In the genomic region with DNA sequence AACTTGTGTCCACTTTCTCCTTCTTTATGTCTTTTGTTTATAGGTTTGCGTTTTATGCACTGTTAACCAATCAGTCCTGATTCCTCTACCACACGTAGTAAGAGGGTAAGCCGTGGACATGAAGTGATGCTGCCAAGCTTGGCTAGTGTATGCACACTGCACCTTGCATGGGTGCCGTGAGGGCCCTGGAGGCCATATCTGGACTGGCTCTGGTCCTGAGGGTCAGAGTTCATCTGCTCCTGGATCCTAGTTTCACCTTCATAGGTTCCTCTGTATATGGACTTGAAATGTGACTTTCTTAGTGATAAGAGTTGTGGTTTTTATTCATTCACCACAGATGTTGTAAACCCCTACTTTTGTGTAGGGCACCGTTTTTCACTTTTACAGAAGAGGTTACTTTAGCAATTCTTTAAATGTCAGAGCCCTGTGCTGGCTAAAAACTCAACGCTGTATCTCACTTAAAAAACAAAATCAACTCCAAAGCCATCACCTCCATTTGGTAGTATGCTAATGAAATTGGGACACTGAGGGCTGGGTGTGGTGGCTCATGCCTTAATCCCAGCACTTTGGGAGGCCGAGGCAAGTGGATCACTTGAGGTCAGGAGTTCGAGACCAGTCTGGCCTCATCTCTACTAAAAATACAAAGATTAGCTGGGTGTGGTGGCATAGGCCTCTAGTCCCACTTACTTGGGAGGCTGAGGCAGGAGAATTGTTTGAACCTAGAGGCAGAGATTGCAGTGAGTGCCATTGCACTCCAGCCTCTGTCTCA, we compare ENCODE assay signal across 10 cellular contexts. TPM values are rescaled to one million over a fixed set of nuclear protein-coding genes. Genes with fewer than 3 reads are reported as not detected.
A peak's percentile ranks its signal among the peaks of the same experiment; 100 is the strongest.
DNase-seq lines count a peak whose midpoint lies in the region; ATAC-seq and TF ChIP-seq lines count a peak whose summit lies in the region.
"Had no signal": no experiment of that assay in that cellular context is flagged by ENCODE, and none has a peak within 500 bp of the region (broad histone marks: within the 10 kb centered on the region; RNA-seq: fewer than 3 reads in every experiment).

No MANE protein-coding gene starts in this region.

- intact Hi-C loops in right lobe of liver (cut with DNase I) = no loop called here
- intact Hi-C loops in aorta (cut with DNase I) = no loop called here

- H3K27me3 ChIP-seq in right lobe of liver (no peaks in the 10 kb centered on the region), aorta (ENCODE audit: control insufficient read depth in 1 of 2, insufficient read depth in 2 of 2, low read length in 1 of 2) (no peaks in the 10 kb centered on the region)
- H3K27me3 ChIP-seq: ovary had no signal

- H3K4me3 ChIP-seq in right lobe of liver (no peak overlapping the region), aorta (ENCODE audit: low read length in 2 of 2) (no peak overlapping the region)
- H3K4me3 ChIP-seq: ovary had no signal

- no peaks in the 10 kb centered on the region for H3K9me3 ChIP-seq in right lobe of liver
- H3K9me3 ChIP-seq in aorta (ENCODE audit: control insufficient read depth, low read length) = no peaks in the 10 kb centered on the region
- H3K9me3 ChIP-seq: ovary had no signal

- DNase-seq in OCI-M1 (lab: John Stamatoyannopoulos, UW) = peak; percentile 70
- DNase-seq in right lobe of liver = peak in 2 of 3 donors; percentile 75 to 82
- DNase-seq in NOMO-1 treated with dmso at 0.1 percent for 144 hours (lab: John Stamatoyannopoulos, UW; ENCODE audit: unreplicated experiment) = no peak
- DNase-seq in aorta = no peak
- DNase-seq: activated effector memory CD4-positive, alpha-beta T cell treated with anti-CD3 and anti-CD28 coated beads, Interleukin-2, amount 50 U/mL, for 16 hours; NCI-H2171 had no signal

- ATAC-seq in GM18511 (IDR thresholded peaks at IDR 0.05; ENCODE audit: unreplicated experiment) = peak; percentile 40
- ATAC-seq in GM21717 (IDR thresholded peaks at IDR 0.05; ENCODE audit: unreplicated experiment) = peak; percentile 17
- ATAC-seq in right lobe of liver = peak; percentile 31 to 65 (median 44)
- ATAC-seq in HG03097 (IDR thresholded peaks at IDR 0.05; ENCODE audit: low FRiP score, unreplicated experiment) = no peak
- no peak for ATAC-seq in aorta (ENCODE audit: low FRiP score)

- WGBS in right lobe of liver (ENCODE audit: insufficient coverage, low coverage, low lambda C conversion rate, missing lambda C conversion rate) = 35% methylated on average over 8 of the region's 8 CpGs
- WGBS in aorta, 2 donors = 91 to 92% methylated on average over 8 of the region's 8 CpGs

- H3K27ac ChIP-seq in right lobe of liver (peak overlapping the region; percentile 72 to 94 (median 75)), aorta (ENCODE audit: low read depth in 1 of 2, low read length in 2 of 2) (no peak overlapping the region)

- H3K36me3 ChIP-seq in right lobe of liver (peaks cover 0 to 12% (median 0%) of the 10 kb centered on the region in 4 donors), aorta (ENCODE audit: control insufficient read depth in 1 of 2, insufficient read depth in 2 of 2, low read length in 1 of 2) (peaks cover 0 to 2% of the 10 kb centered on the region in 2 donors)
- H3K36me3 ChIP-seq: ovary had no signal

- H3K4me1 ChIP-seq in right lobe of liver = peaks cover 0 to 94% (median 45%) of the 10 kb centered on the region in 4 donors
- peaks cover 2 to 3% of the 10 kb centered on the region in 2 donors for H3K4me1 ChIP-seq in aorta (ENCODE audit: control insufficient read depth in 1 of 2, insufficient read depth in 2 of 2, low read length in 2 of 2)

- no peak for TF ChIP-seq CTCF in right lobe of liver (IDR thresholded peaks at IDR 0.05)

- TF ChIP-seq POLR2A in right lobe of liver (IDR thresholded peaks at IDR 0.05) = peak; percentile 21

RNA-seq across cellular contexts. Expression of a gene that starts 22.9 kb away (rescaled TPM):
- total RNA-seq in right lobe of liver (10 to 100 TPM; 20.5 to 53.0 (median 36.5) TPM), aorta (10 to 100 TPM; 18.8 to 22.4 TPM)
- 10 to 100 TPM in 1 of 2 donors, 1 to 10 TPM in 1; 9.1 to 12.5 TPM for polyA plus RNA-seq in aorta

RNA-seq across cellular contexts. Expression of a gene that starts 36.3 kb away (rescaled TPM):
- under 1 TPM in 1 of 6 experiments, not detected in 5; 0.49 TPM for total RNA-seq in right lobe of liver
- total RNA-seq in aorta = under 1 TPM in 1 of 2 donors, not detected in 1; 0.18 TPM
- not detected for polyA plus RNA-seq in aorta

Comparison
In these comparisons a context has a peak if more than half of its experiments do, and no peak if none do; other contexts are left out.
1. ATAC-seq: peak in GM18511 (single experiment), GM21717 (single experiment) and right lobe of liver (4 of 4); none in HG03097 (single experiment) and aorta (single experiment).
2. DNase-seq: peak in OCI-M1 (single experiment) and right lobe of liver (2 of 3); none in NOMO-1 treated with dmso at 0.1 percent for 144 hours (single experiment) and aorta (0 of 2).
3. H3K27ac ChIP-seq: peak in right lobe of liver (3 of 3); none in aorta (0 of 2).